ENCODE assay signal across 1 cellular context in the genomic region with DNA sequence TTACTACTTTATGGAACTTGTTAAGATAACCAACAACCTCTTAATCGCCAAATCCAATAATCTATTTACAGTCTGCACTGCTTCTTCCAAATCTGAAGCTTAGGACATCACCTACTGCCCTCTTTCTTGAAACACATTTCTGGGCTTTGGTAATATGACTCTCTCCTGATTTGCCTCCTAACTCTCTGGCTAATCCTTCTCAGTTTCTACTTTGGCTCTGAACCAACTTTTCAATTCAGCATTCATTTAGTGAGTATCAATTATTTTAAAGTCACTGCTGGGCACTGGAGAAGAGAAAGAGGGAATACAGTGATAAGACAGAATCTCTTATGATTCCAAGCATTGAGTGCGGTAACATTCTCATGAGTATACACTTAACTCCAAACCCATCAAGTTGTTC.
TF ChIP-seq lines count a peak whose summit lies in the region.

No MANE protein-coding gene starts in this region.

TF ChIP-seq in HepG2, 621 proteins besides CTCF, POLR2A, EP300 and RAD21 (continued from another document):
- TF ChIP-seq, protein P1, sequence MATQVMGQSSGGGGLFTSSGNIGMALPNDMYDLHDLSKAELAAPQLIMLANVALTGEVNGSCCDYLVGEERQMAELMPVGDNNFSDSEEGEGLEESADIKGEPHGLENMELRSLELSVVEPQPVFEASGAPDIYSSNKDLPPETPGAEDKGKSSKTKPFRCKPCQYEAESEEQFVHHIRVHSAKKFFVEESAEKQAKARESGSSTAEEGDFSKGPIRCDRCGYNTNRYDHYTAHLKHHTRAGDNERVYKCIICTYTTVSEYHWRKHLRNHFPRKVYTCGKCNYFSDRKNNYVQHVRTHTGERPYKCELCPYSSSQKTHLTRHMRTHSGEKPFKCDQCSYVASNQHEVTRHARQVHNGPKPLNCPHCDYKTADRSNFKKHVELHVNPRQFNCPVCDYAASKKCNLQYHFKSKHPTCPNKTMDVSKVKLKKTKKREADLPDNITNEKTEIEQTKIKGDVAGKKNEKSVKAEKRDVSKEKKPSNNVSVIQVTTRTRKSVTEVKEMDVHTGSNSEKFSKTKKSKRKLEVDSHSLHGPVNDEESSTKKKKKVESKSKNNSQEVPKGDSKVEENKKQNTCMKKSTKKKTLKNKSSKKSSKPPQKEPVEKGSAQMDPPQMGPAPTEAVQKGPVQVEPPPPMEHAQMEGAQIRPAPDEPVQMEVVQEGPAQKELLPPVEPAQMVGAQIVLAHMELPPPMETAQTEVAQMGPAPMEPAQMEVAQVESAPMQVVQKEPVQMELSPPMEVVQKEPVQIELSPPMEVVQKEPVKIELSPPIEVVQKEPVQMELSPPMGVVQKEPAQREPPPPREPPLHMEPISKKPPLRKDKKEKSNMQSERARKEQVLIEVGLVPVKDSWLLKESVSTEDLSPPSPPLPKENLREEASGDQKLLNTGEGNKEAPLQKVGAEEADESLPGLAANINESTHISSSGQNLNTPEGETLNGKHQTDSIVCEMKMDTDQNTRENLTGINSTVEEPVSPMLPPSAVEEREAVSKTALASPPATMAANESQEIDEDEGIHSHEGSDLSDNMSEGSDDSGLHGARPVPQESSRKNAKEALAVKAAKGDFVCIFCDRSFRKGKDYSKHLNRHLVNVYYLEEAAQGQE (IDR thresholded peaks at IDR 0.05; ENCODE audit: borderline replicate concordance in 1 of 2, low read depth in 1 of 2, low read length in 2 of 2): no peak
- TF ChIP-seq SMARCC2 (IDR thresholded peaks at IDR 0.05) (no peak), POGZ (CRISPR knock-in tag; IDR thresholded peaks at IDR 0.05) (no peak)
TF ChIP-seq in HepG2: peak in this region for 0.
